1 cellular context compared by ENCODE assay signal in the genomic region with DNA sequence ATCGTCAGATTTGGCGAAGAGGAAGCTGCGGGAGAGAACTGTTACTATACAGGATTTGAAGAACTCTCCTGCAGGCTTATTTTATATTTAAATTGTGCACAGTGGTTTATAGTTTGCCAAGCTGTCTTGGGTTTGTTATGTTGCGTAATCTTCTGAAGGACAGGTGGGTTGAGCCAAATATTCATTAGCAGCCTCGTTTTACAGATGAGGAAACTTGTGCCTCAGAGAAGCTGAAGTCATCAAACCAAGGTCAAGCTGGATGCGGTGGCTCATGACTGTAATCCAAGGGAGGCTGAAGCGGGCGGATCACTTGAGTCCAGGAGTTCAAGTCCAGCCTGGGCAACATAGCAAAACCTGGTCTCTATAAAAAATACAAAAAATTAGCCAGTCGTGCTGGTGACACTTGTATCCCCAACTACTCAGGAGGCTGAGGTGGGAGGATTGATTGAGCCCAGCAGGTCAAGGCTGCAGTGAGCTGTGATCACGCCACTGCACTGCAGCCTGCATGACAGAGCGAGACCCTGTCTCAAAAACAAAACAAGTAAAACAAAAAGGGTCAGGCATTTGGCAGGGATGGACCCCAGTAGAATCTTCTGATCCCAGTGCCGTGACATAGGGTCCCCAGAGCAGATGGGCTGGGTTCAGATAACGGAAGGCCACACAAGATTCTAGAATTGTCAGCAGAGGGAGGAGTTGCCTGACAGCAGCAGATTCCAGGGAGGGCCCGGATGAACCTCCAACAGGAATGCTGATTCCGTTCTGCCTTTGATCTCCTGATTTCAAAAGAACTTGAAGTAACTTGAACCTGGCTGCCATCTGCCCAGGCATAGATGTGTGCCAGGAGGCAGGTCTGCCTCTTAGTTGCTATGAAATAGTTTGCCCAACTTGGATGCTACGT.
TF ChIP-seq lines count a peak whose summit lies in the region.

No MANE protein-coding gene starts in this region.

TF ChIP-seq in HCT116, 20 proteins besides CTCF, POLR2A, EP300 and RAD21 (continued from another document):
- TF ChIP-seq REST (IDR thresholded peaks at IDR 0.05; ENCODE audit: low read depth) (no peak), CEBPB (IDR thresholded peaks at IDR 0.05; ENCODE audit: low read depth) (peak; percentile 74), POLR2AphosphoS5 (IDR thresholded peaks at IDR 0.05; ENCODE audit: low read depth, low read length) (no peak)
- TF ChIP-seq, protein P1, sequence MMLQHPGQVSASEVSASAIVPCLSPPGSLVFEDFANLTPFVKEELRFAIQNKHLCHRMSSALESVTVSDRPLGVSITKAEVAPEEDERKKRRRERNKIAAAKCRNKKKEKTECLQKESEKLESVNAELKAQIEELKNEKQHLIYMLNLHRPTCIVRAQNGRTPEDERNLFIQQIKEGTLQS (IDR thresholded peaks at IDR 0.05), result no peak
